30 cellular contexts compared by ENCODE assay signal in the genomic region with DNA sequence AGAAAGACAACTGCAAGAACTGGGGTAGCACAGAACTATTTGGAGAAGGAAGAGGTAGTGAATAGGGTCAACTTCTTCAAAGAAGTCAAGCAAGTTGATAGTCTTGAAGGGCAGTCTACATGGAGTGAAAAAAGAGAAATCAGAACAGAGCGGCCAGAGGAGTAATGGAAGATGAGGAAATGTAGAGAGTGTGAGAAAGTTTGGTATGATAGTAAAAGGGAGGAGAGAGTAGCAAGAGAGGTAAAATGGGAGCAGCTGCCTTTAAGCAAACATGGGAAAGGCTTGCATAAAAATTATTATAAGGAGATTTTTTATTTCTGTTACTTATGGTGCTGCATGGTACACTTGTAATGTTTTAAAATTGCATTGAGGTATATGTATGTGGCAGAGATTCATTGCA.
"Had no signal": no experiment of that assay in that cellular context is flagged by ENCODE, and none has a peak within 500 bp of the region (broad histone marks: within the 10 kb centered on the region; RNA-seq: fewer than 3 reads in every experiment).

No MANE protein-coding gene starts in this region.

- DNase-seq: activated B cell treated with CpG ODN at 0.5 μM for 24 hours; activated CD4-positive, alpha-beta T cell treated with anti-CD3 and anti-CD28 coated beads for 36 hours; activated CD4-positive, alpha-beta T cell treated with anti-CD3 and anti-CD28 coated beads, Interleukin-2, amount 50 U/mL, for 4 hours; activated naive CD4-positive, alpha-beta T cell; activated T-cell treated with anti-CD3 and anti-CD28 coated beads for 4 hours; activated T-cell treated with anti-CD3 and anti-CD28 coated beads, Interleukin-2, amount 50 U/mL, for 72 hours; anterior cingulate cortex; colonic mucosa; effector memory CD4-positive, alpha-beta T cell; erythroblast; islet precursor cell; left colon; naive B cell; nephron progenitor cell; ovary; sigmoid colon; small intestine; stimulated activated CD4-positive, alpha-beta T cell treated with anti-CD3 and anti-CD28 coated beads, Interleukin-4, amount 100 ng/mL, for 24 hours; T-helper 1 cell; tibial artery; upper lobe of right lung had no signal

- H3K4me2 ChIP-seq: hepatocyte had no signal

- H3K36me3 ChIP-seq: colonic mucosa, gastroesophageal sphincter, neutrophil, ovary, sigmoid colon, tibial artery, upper lobe of right lung had no signal

- H3K9me3 ChIP-seq: colonic mucosa, gastroesophageal sphincter, neutrophil, ovary, sigmoid colon, tibial artery, upper lobe of right lung had no signal

- H3K9me3 Mint-ChIP-seq: activated B cell treated with CpG ODN at 0.5 μM for 24 hours; activated naive CD4-positive, alpha-beta T cell treated with anti-CD3 and anti-CD28 coated beads, Interleukin-2, amount 50 U/mL, for 72 hours; activated T-cell treated with anti-CD3 and anti-CD28 coated beads, Interleukin-2, amount 50 U/mL, for 72 hours; mesothelial cell of epicardium; naive B cell; nephron progenitor cell; stimulated activated effector memory CD8-positive, alpha-beta T cell treated with anti-CD3 and anti-CD28 coated beads, Interleukin-12 subunit alpha, Interleukin-12 subunit beta, amount 100 ng/mL, for 72 hours; stimulated activated naive CD8-positive, alpha-beta T cell treated with anti-CD3 and anti-CD28 coated beads, Interleukin-15, Interleukin-2, amounts not matched to agents 100 ng/mL and 50 ng/mL, for 24 hours; T-helper 2 cell treated with Interferon-gamma antibody and Interleukin-4, amounts not matched to agents 5 μg/mL and 100 μg/mL, for 36 hours had no signal

- H2AFZ ChIP-seq: hepatocyte had no signal

- H3K36me3 Mint-ChIP-seq: mesothelial cell of epicardium; naive B cell; stimulated activated effector memory CD8-positive, alpha-beta T cell treated with anti-CD3 and anti-CD28 coated beads, Interleukin-12 subunit alpha, Interleukin-12 subunit beta, amount 100 ng/mL, for 72 hours had no signal

- ATAC-seq: activated naive CD4-positive, alpha-beta T cell treated with anti-CD3 and anti-CD28 coated beads, Interleukin-2, amount 50 U/mL, for 72 hours; gastroesophageal sphincter; left colon; stimulated activated effector memory CD8-positive, alpha-beta T cell treated with anti-CD3 and anti-CD28 coated beads, Interleukin-12 subunit alpha, Interleukin-12 subunit beta, amount 100 ng/mL, for 72 hours; upper lobe of right lung had no signal

- H3K4me3 ChIP-seq: colonic mucosa, gastroesophageal sphincter, hepatocyte, ovary, sigmoid colon, tibial artery, upper lobe of right lung had no signal

- H3K4me1 Mint-ChIP-seq: activated B cell treated with CpG ODN at 0.5 μM for 24 hours; activated CD4-positive, alpha-beta T cell treated with anti-CD3 and anti-CD28 coated beads for 36 hours; naive B cell; nephron progenitor cell had no signal

- H3K4me1 ChIP-seq: colonic mucosa, sigmoid colon, tibial artery had no signal

- H3K27ac ChIP-seq: colonic mucosa, hepatocyte, neutrophil, ovary, sigmoid colon, tibial artery, upper lobe of right lung had no signal

- H3K4me3 Mint-ChIP-seq: activated B cell treated with CpG ODN at 0.5 μM for 24 hours; activated CD4-positive, alpha-beta T cell treated with anti-CD3 and anti-CD28 coated beads for 36 hours; activated T-cell treated with anti-CD3 and anti-CD28 coated beads, Interleukin-2, amount 50 U/mL, for 72 hours; mesothelial cell of epicardium; naive B cell; nephron progenitor cell; stimulated activated effector memory CD8-positive, alpha-beta T cell treated with anti-CD3 and anti-CD28 coated beads, Interleukin-12 subunit alpha, Interleukin-12 subunit beta, amount 100 ng/mL, for 72 hours; stimulated activated naive CD8-positive, alpha-beta T cell treated with anti-CD3 and anti-CD28 coated beads, Interleukin-15, Interleukin-2, amounts not matched to agents 100 ng/mL and 50 ng/mL, for 24 hours; T-helper 2 cell treated with Interferon-gamma antibody and Interleukin-4, amounts not matched to agents 5 μg/mL and 100 μg/mL, for 36 hours had no signal

- H3K27me3 ChIP-seq: colonic mucosa, gastroesophageal sphincter, hepatocyte, ovary, tibial artery, upper lobe of right lung had no signal

- H3K27ac Mint-ChIP-seq: activated B cell treated with CpG ODN at 0.5 μM for 24 hours; activated CD4-positive, alpha-beta T cell treated with anti-CD3 and anti-CD28 coated beads for 36 hours; activated naive CD4-positive, alpha-beta T cell treated with anti-CD3 and anti-CD28 coated beads, Interleukin-2, amount 50 U/mL, for 72 hours; activated T-cell treated with anti-CD3 and anti-CD28 coated beads, Interleukin-2, amount 50 U/mL, for 72 hours; mesothelial cell of epicardium; naive B cell; nephron progenitor cell; progenitor cell of endocrine pancreas; stimulated activated effector memory CD8-positive, alpha-beta T cell treated with anti-CD3 and anti-CD28 coated beads, Interleukin-12 subunit alpha, Interleukin-12 subunit beta, amount 100 ng/mL, for 72 hours; stimulated activated naive CD8-positive, alpha-beta T cell treated with anti-CD3 and anti-CD28 coated beads, Interleukin-15, Interleukin-2, amounts not matched to agents 100 ng/mL and 50 ng/mL, for 24 hours; T-helper 2 cell treated with Interferon-gamma antibody and Interleukin-4, amounts not matched to agents 5 μg/mL and 100 μg/mL, for 36 hours had no signal
